In the genomic region with DNA sequence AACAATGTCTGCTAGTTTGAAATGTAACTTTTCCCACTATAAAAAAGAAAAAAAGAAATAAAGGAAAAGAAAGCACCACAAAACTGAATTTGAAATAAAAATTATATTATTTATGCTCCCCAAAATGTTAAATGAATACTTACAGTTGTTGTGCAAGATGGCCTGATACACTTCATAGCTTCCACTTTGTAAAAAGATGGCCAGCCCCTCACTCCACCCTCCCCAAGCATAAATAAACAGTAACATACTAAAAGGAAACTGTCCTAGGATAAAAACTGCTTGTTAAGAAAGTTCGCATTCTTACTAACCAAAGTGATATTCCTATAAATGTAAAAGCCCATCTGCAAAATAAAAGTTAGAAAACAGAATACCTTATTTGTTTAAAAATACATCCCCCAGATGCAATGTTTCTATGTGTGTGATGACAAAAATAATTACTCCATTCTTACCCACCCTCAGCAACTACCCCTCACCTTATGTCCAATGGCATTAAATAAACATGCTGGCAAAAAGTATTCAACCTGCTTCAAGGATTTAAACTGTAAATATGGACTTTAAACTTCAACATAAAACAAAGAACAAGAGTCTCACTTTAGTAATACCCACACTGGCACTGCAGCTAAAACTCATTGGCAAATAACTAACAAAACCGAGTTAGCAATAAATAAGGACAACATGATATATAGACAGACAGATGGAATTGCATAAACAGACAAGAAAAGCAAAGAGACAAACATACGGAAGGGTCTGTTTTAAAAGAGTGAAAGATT, we compare ENCODE assay signal across 8 cellular contexts. TPM values are rescaled to one million over a fixed set of nuclear protein-coding genes. Genes with fewer than 3 reads are reported as not detected.
DNase-seq lines count a peak whose midpoint lies in the region; TF ChIP-seq lines count a peak whose summit lies in the region.

No MANE protein-coding gene starts in this region.

- H3K27me3 Mint-ChIP-seq in activated naive CD8-positive, alpha-beta T cell treated with anti-CD3 and anti-CD28 coated beads for 36 hours, result no peaks in the 10 kb centered on the region

- peaks cover 8% of the 10 kb centered on the region for H3K36me3 Mint-ChIP-seq in activated naive CD8-positive, alpha-beta T cell treated with anti-CD3 and anti-CD28 coated beads for 36 hours

- no peaks in the 10 kb centered on the region for H3K9me3 ChIP-seq in stomach

- peak overlapping the region; percentile 84 for H3K27ac Mint-ChIP-seq in activated naive CD8-positive, alpha-beta T cell treated with anti-CD3 and anti-CD28 coated beads for 36 hours

- peak; percentile 60 for DNase-seq in NCI-H1092 treated with DMSO at 0.1 percent for 48 hours (lab: John Stamatoyannopoulos, UW)
- DNase-seq in NCI-H1092 (lab: John Stamatoyannopoulos, UW), result no peak
- DNase-seq in activated naive CD8-positive, alpha-beta T cell treated with anti-CD3 and anti-CD28 coated beads for 36 hours, result no peak
- DNase-seq in left kidney (ENCODE audit: low read depth, low spot score), result peak; percentile 21
- DNase-seq in stomach, result no peak
- no peak for DNase-seq in activated gamma-delta T cell (lab: John Stamatoyannopoulos, UW)
- no peak for DNase-seq in HuH-7 (ENCODE audit: low spot score)
- DNase-seq in T-helper 9 cell, result no peak

- H3K4me3 ChIP-seq in stomach, result peak overlapping the region; percentile 38 to 45 (median 42)

- peaks cover 4% of the 10 kb centered on the region for H3K9me3 Mint-ChIP-seq in activated naive CD8-positive, alpha-beta T cell treated with anti-CD3 and anti-CD28 coated beads for 36 hours

- TF ChIP-seq POLR2A in stomach (IDR thresholded peaks at IDR 0.05), result no peak

- TF ChIP-seq EP300 in stomach (IDR thresholded peaks at IDR 0.05), result no peak

- WGBS in stomach, 5 donors, result 8 to 25% (median 14%) methylated on average over 3 of the region's 3 CpGs

- H3K4me1 ChIP-seq in stomach, result peaks cover 5 to 65% (median 34%) of the 10 kb centered on the region in 4 donors

- peaks cover 43% of the 10 kb centered on the region for H3K4me1 Mint-ChIP-seq in activated naive CD8-positive, alpha-beta T cell treated with anti-CD3 and anti-CD28 coated beads for 36 hours

- no peaks in the 10 kb centered on the region for H3K27me3 ChIP-seq in stomach

- H3K27ac ChIP-seq in stomach, result peak overlapping the region in 4 of 5 donors; percentile 72 to 84 (median 80)

- TF ChIP-seq CTCF in stomach (IDR thresholded peaks at IDR 0.05), result no peak

- H3K4me3 Mint-ChIP-seq in activated naive CD8-positive, alpha-beta T cell treated with anti-CD3 and anti-CD28 coated beads for 36 hours, result peak overlapping the region; percentile 84

- peaks cover 0 to 4% (median 0%) of the 10 kb centered on the region in 4 donors for H3K36me3 ChIP-seq in stomach

- intact Hi-C loops in stomach (cut with DNase I; ENCODE audit: low total_unique reads), result no loop called here

RNA-seq across cellular contexts. Expression of gene ZBTB20, which starts 47.8 kb away (rescaled TPM):
- total RNA-seq in activated naive CD8-positive, alpha-beta T cell treated with anti-CD3 and anti-CD28 coated beads for 36 hours, result 1 to 10 TPM; 3.5 to 4.5 TPM
- total RNA-seq in stomach, result 100 to 1,000 TPM in 1 of 5 donors, 10 to 100 TPM in 4; 36.2 to 149 (median 44.0) TPM
- 1 to 10 TPM in 1 of 3 donors, under 1 TPM in 2; 0.15 to 1.6 (median 0.28) TPM for polyA plus RNA-seq in stomach

Comparison
In these comparisons a context has a peak if more than half of its experiments do, and no peak if none do; other contexts are left out.
1. DNase-seq: peak in NCI-H1092 treated with DMSO at 0.1 percent for 48 hours (single experiment) and left kidney (single experiment); none in NCI-H1092 (single experiment), activated naive CD8-positive, alpha-beta T cell treated with anti-CD3 and anti-CD28 coated beads for 36 hours (single experiment), stomach (single experiment), activated gamma-delta T cell (single experiment), HuH-7 (single experiment) and T-helper 9 cell (single experiment).
2. RNA of gene ZBTB20, which starts 47.8 kb away (total RNA-seq): 36.2 to 149 TPM in stomach; 3.5 to 4.5 TPM in activated naive CD8-positive, alpha-beta T cell treated with anti-CD3 and anti-CD28 coated beads for 36 hours; every median in the first group is over 4 times any median in the second.